In genomic region chr2:46490521-46491141, GRCh38 we compare ENCODE assay signal across 8 cellular contexts. TPM values are rescaled to one million over a fixed set of nuclear protein-coding genes. Genes with fewer than 3 reads are reported as not detected.
DNase-seq lines count a peak whose midpoint lies in the region; ATAC-seq, FAIRE-seq and TF ChIP-seq lines count a peak whose summit lies in the region.

No MANE protein-coding gene starts in this region.

- no peak for TF ChIP-seq EP300 in esophagus muscularis mucosa (IDR thresholded peaks at IDR 0.05)

- no peak overlapping the region for H3K27ac Mint-ChIP-seq in endothelial cell (ENCODE audit: unreplicated experiment)

- 0% methylated on average over 2 of the region's 6 CpGs for WGBS in esophagus muscularis mucosa

- peaks cover 46 to 59% (median 49%) of the 10 kb centered on the region in 4 donors for H3K4me1 ChIP-seq in esophagus muscularis mucosa

- H3K27me3 ChIP-seq in esophagus muscularis mucosa: no peaks in the 10 kb centered on the region

- no peaks in the 10 kb centered on the region for H3K9me3 Mint-ChIP-seq in endothelial cell (ENCODE audit: unreplicated experiment)

- no peaks in the 10 kb centered on the region for H3K9me3 ChIP-seq in esophagus muscularis mucosa

- H3K4me3 ChIP-seq in esophagus muscularis mucosa: no peak overlapping the region

- H3K36me3 Mint-ChIP-seq in endothelial cell (ENCODE audit: low read depth, unreplicated experiment): no peaks in the 10 kb centered on the region

- TF ChIP-seq CTCF in esophagus muscularis mucosa (IDR thresholded peaks at IDR 0.05): peak in 1 of 3 experiments; percentile 33
- no peak for TF ChIP-seq CTCF in endothelial cell (IDR thresholded peaks at IDR 0.05; ENCODE audit: unreplicated experiment)

- peak overlapping the region; percentile 53 to 70 (median 60) for H3K27ac ChIP-seq in esophagus muscularis mucosa (replicated peaks in 1 of 4)

- peak; percentile 37 for DNase-seq in GM12892 (ENCODE audit: insufficient read length)
- DNase-seq in esophagus muscularis mucosa (ENCODE audit: extremely low spot score): no peak
- peak; percentile 46 for DNase-seq in occipital lobe (lab: John Stamatoyannopoulos, UW)
- DNase-seq in effector CD8-positive, alpha-beta T cell (lab: John Stamatoyannopoulos, UW): no peak
- no peak for DNase-seq in activated CD4-positive, alpha-beta T cell treated with anti-CD3 and anti-CD28 coated beads for 1 hour
- DNase-seq in endothelial cell (ENCODE audit: low spot score): no peak
- no peak for DNase-seq in activated T-cell treated with anti-CD3 and anti-CD28 coated beads for 4 hours

- intact Hi-C loops in esophagus muscularis mucosa (cut with DNase I): no loop called here

- peak; percentile 67 for ATAC-seq in HG02981 (IDR thresholded peaks at IDR 0.05; ENCODE audit: unreplicated experiment)

- TF ChIP-seq POLR2A in GM12892 (IDR thresholded peaks at IDR 0.05; ENCODE audit: low read depth, low read length) (no peak), esophagus muscularis mucosa (IDR thresholded peaks at IDR 0.05; ENCODE audit: low read depth) (no peak)

- peaks cover 4% of the 10 kb centered on the region for H3K27me3 Mint-ChIP-seq in endothelial cell (ENCODE audit: unreplicated experiment)

- no peak overlapping the region for H3K4me3 Mint-ChIP-seq in endothelial cell (ENCODE audit: unreplicated experiment)

- no peaks in the 10 kb centered on the region for H3K4me1 Mint-ChIP-seq in endothelial cell (ENCODE audit: unreplicated experiment)

- H3K36me3 ChIP-seq in esophagus muscularis mucosa: no peaks in the 10 kb centered on the region

- no peak for FAIRE-seq in GM12892 (lab: Jason Lieb, UNC)

RNA-seq across cellular contexts. Expression of gene TMEM247, which starts 11.3 kb away (rescaled TPM):
- polyA plus RNA-seq in GM12892 (2012; ENCODE audit: missing spikeins): not detected
- total RNA-seq in esophagus muscularis mucosa: not detected
- total RNA-seq in occipital lobe: not detected
- total RNA-seq in endothelial cell (ENCODE audit: unreplicated experiment): not detected

RNA-seq across cellular contexts. Expression of gene RHOQ, which starts 51.7 kb away (rescaled TPM):
- polyA plus RNA-seq in GM12892 (2012; ENCODE audit: missing spikeins): 39.2 TPM
- total RNA-seq in esophagus muscularis mucosa: 100 to 1,000 TPM; 107 to 168 (median 142) TPM
- total RNA-seq in occipital lobe: 20.4 TPM
- 27.9 TPM for total RNA-seq in endothelial cell (ENCODE audit: unreplicated experiment)

RNA-seq across cellular contexts. Expression of gene ATP6V1E2, which starts 51.7 kb away (rescaled TPM):
- polyA plus RNA-seq in GM12892 (2012; ENCODE audit: missing spikeins): 8.2 TPM
- 1 to 10 TPM; 3.6 to 7.5 (median 5.5) TPM for total RNA-seq in esophagus muscularis mucosa
- 6.4 TPM for total RNA-seq in occipital lobe
- total RNA-seq in endothelial cell (ENCODE audit: unreplicated experiment): 4.4 TPM

Comparison
In these comparisons a context has a peak if more than half of its experiments do, and no peak if none do; other contexts are left out.
1. DNase-seq: peak in GM12892 (single experiment) and occipital lobe (single experiment); none in esophagus muscularis mucosa (single experiment), effector CD8-positive, alpha-beta T cell (single experiment), activated CD4-positive, alpha-beta T cell treated with anti-CD3 and anti-CD28 coated beads for 1 hour (single experiment), endothelial cell (single experiment) and activated T-cell treated with anti-CD3 and anti-CD28 coated beads for 4 hours (single experiment).